In genomic region chr13:64510698-64511097, GRCh38 we compare ENCODE assay signal across 23 cellular contexts.
"Had no signal": no experiment of that assay in that cellular context is flagged by ENCODE, and none has a peak within 500 bp of the region (broad histone marks: within the 10 kb centered on the region; RNA-seq: fewer than 3 reads in every experiment).

No MANE protein-coding gene starts in this region.

- H3K27ac ChIP-seq: epithelial cell of prostate, esophagus squamous epithelium, gastrocnemius medialis, left lung, lower lobe of right lung had no signal

- H3K4me1 ChIP-seq: esophagus squamous epithelium, gastrocnemius medialis, left lung, lower lobe of right lung had no signal

- H3K36me3 ChIP-seq: esophagus squamous epithelium, gastrocnemius medialis, heart right ventricle, left lung, lower lobe of right lung had no signal

- ATAC-seq: effector memory CD8-positive, alpha-beta T cell; esophagus mucosa; gastrocnemius medialis; left lung; left ventricle myocardium superior; lower lobe of right lung; mucosa of descending colon had no signal

- H3K27me3 Mint-ChIP-seq: effector memory CD8-positive, alpha-beta T cell had no signal

- H3K4me3 ChIP-seq: coronary artery, esophagus squamous epithelium, gastrocnemius medialis, heart right ventricle, left lung, lower lobe of right lung, mucosa of descending colon had no signal

- H3K4me3 Mint-ChIP-seq: effector memory CD8-positive, alpha-beta T cell; endodermal cell; mesothelial cell of epicardium had no signal

- DNase-seq: dermis blood vessel endothelial cell; effector CD8-positive, alpha-beta T cell; effector memory CD8-positive, alpha-beta T cell; endodermal cell; erythroblast; esophagus squamous epithelium; foreskin fibroblast; foreskin melanocyte; gastrocnemius medialis; glutamatergic neuron; head of caudate nucleus; heart right ventricle; hippocampal formation; left cardiac atrium; left lung; left ventricle myocardium superior; lower lobe of right lung; mesenchymal stem cell; mucosa of descending colon had no signal

- H3K4me1 Mint-ChIP-seq: endodermal cell, mesothelial cell of epicardium had no signal

- H3K9me3 ChIP-seq: gastrocnemius medialis, lower lobe of right lung had no signal

- H3K27me3 ChIP-seq: esophagus squamous epithelium, gastrocnemius medialis, heart right ventricle, left lung had no signal

- H3K27ac Mint-ChIP-seq: effector memory CD8-positive, alpha-beta T cell; endodermal cell; mesothelial cell of epicardium had no signal
